34 cellular contexts compared by ENCODE assay signal in genomic region chr9:12178634-12179033, GRCh38.
"Had no signal": no experiment of that assay in that cellular context is flagged by ENCODE, and none has a peak within 500 bp of the region (broad histone marks: within the 10 kb centered on the region; RNA-seq: fewer than 3 reads in every experiment).

No MANE protein-coding gene starts in this region.

- DNase-seq: activated effector memory CD4-positive, alpha-beta T cell treated with anti-CD3 and anti-CD28 coated beads, Interleukin-2, amount 50 U/mL, for 16 hours; activated effector memory CD4-positive, alpha-beta T cell treated with Interleukin-2 at 50 U/mL for 16 hours; activated gamma-delta T cell; activated gamma-delta T cell treated with Interleukin-2 at 50 U/mL for 16 hours; activated naive CD4-positive, alpha-beta T cell; activated naive CD4-positive, alpha-beta T cell treated with anti-CD3 and anti-CD28 coated beads for 36 hours; activated naive CD4-positive, alpha-beta T cell treated with anti-CD3 and anti-CD28 coated beads, Interleukin-2, amount 10 ng/mL, durations not matched to agents 7 days and 5 days; activated naive CD4-positive, alpha-beta T cell treated with anti-CD3 and anti-CD28 coated beads, Interleukin-2, amount 50 U/mL, for 16 hours; activated naive CD4-positive, alpha-beta T cell treated with Interleukin-2 at 50 U/mL for 16 hours; activated naive CD8-positive, alpha-beta T cell treated with anti-CD3 and anti-CD28 coated beads for 36 hours; activated naive CD8-positive, alpha-beta T cell treated with anti-CD3 and anti-CD28 coated beads, Interleukin-2, amount 10 ng/mL, durations not matched to agents 7 days and 5 days; activated naive CD8-positive, alpha-beta T cell treated with anti-CD3 and anti-CD28 coated beads, Interleukin-2, amount 50 U/mL, for 24 hours; activated T-cell treated with anti-CD3 and anti-CD28 coated beads, Interleukin-2, amount 50 U/mL, for 1 hour; activated T-cell treated with anti-CD3 and anti-CD28 coated beads, Interleukin-2, amount 50 U/mL, for 24 hours; activated T-cell treated with anti-CD3 and anti-CD28 coated beads, Interleukin-2, amount 50 U/mL, for 4 hours; activated T-cell treated with anti-CD3 and anti-CD28 coated beads, Interleukin-2, amount 50 U/mL, for 48 hours; activated T-cell treated with anti-CD3 and anti-CD28 coated beads, Interleukin-2, amount 50 U/mL, for 72 hours; adrenal gland; amniotic stem cell; amygdala; anterior cingulate cortex; aorta; brain microvascular endothelial cell; caudate nucleus; central memory CD4-positive, alpha-beta T cell; cerebellar nuclear complex had no signal

- H3K4me3 ChIP-seq: adrenal gland, ascending aorta, body of pancreas, breast epithelium, cardiac muscle cell had no signal

- FAIRE-seq: astrocyte, bronchial epithelial cell had no signal

- H3K9me3 ChIP-seq: adrenal gland, ascending aorta, body of pancreas, breast epithelium had no signal

- H3K27me3 ChIP-seq: adrenal gland, ascending aorta, body of pancreas, brain microvascular endothelial cell, breast epithelium, cardiac muscle cell had no signal

- H3K36me3 ChIP-seq: adrenal gland, ascending aorta, brain microvascular endothelial cell, breast epithelium, cardiac muscle cell had no signal

- ATAC-seq: activated naive CD4-positive, alpha-beta T cell treated with anti-CD3 and anti-CD28 coated beads, Interleukin-2, amount 50 U/mL, for 72 hours; activated naive CD8-positive, alpha-beta T cell treated with anti-CD3 and anti-CD28 coated beads, Interleukin-2, amount 50 U/mL, for 24 hours; activated T-cell treated with anti-CD3 and anti-CD28 coated beads, Interleukin-2, amount 50 U/mL, for 4 hours; activated T-cell treated with anti-CD3 and anti-CD28 coated beads, Interleukin-2, amount 50 U/mL, for 72 hours; activated T-helper 17 cell treated with anti-CD3 and anti-CD28 coated beads, Interleukin-2, amount 50 U/mL, for 72 hours; body of pancreas had no signal

- H3K27ac ChIP-seq: adrenal gland, ascending aorta, body of pancreas, brain microvascular endothelial cell, breast epithelium, cardiac muscle cell had no signal

- H3K4me1 ChIP-seq: adrenal gland, ascending aorta, body of pancreas, breast epithelium had no signal
